In genomic region chr7:156889746-156890145, GRCh38 we compare ENCODE assay signal across 21 cellular contexts. TPM values are rescaled to one million over a fixed set of nuclear protein-coding genes. Genes with fewer than 3 reads are reported as not detected.
DNase-seq lines count a peak whose midpoint lies in the region; TF ChIP-seq lines count a peak whose summit lies in the region.
"Had no signal": no experiment of that assay in that cellular context is flagged by ENCODE, and none has a peak within 500 bp of the region (broad histone marks: within the 10 kb centered on the region; RNA-seq: fewer than 3 reads in every experiment).

No MANE protein-coding gene starts in this region.

- H3K27ac ChIP-seq in breast epithelium (no peak overlapping the region), HEK293 (ENCODE audit: extremely low read depth, low read depth, low read length) (no peak overlapping the region), testis (no peak overlapping the region), OCI-LY7 (ENCODE audit: low read depth, low read length, poor library complexity, severe bottlenecking) (no peak overlapping the region)
- H3K27ac ChIP-seq: A549, SJCRH30 had no signal

- 78 to 82% methylated on average over 4 of the region's 4 CpGs for WGBS in testis, 2 donors

- no peak overlapping the region for H3K4me2 ChIP-seq in OCI-LY7 (ENCODE audit: low read length)
- H3K4me2 ChIP-seq: A549 had no signal

- no peak for TF ChIP-seq CTCF in MCF 10A (IDR thresholded peaks at IDR 0.05; ENCODE audit: unreplicated experiment)
- TF ChIP-seq CTCF in breast epithelium (IDR thresholded peaks at IDR 0.05): no peak
- no peak for TF ChIP-seq CTCF in HEK293 (tag by site-specific recombination; IDR thresholded peaks at IDR 0.05)
- TF ChIP-seq CTCF in brain (conservative IDR thresholded peaks at IDR 0.05): no peak
- no peak for TF ChIP-seq CTCF in testis (IDR thresholded peaks at IDR 0.05)
- TF ChIP-seq CTCF in OCI-LY7 (conservative IDR thresholded peaks at IDR 0.05; ENCODE audit: low read length): no peak

- no peak overlapping the region for H3K4me3 Mint-ChIP-seq in MCF 10A (ENCODE audit: unreplicated experiment)
- H3K4me3 Mint-ChIP-seq in brain: peak overlapping the region in 4 of 5 experiments; percentile 21 to 80 (median 42)

- BruUV-seq in MCF 10A (replicated peaks; lab: Mats Ljungman, UMichigan) (no TSS peak), OCI-LY7 (replicated peaks; lab: Mats Ljungman, UMichigan) (no TSS peak)

- peaks cover 19% of the 10 kb centered on the region for H3K4me1 Mint-ChIP-seq in MCF 10A (ENCODE audit: insufficient read depth, unreplicated experiment)
- peaks cover 41% of the 10 kb centered on the region for H3K4me1 Mint-ChIP-seq in brain

- TF ChIP-seq POLR2A in breast epithelium (IDR thresholded peaks at IDR 0.05): no peak
- no peak for TF ChIP-seq POLR2A in testis (IDR thresholded peaks at IDR 0.05)

- H3K79me2 ChIP-seq in OCI-LY7 (ENCODE audit: insufficient read depth, low read depth, low read length): peaks cover 73% of the 10 kb centered on the region

- DNase-seq in MCF 10A (ENCODE audit: unreplicated experiment): no peak
- no peak for DNase-seq in breast epithelium (ENCODE audit: low spot score in 2 of 2)
- peak; percentile 36 for DNase-seq in testis
- no peak for DNase-seq in A172 (ENCODE audit: low spot score)
- DNase-seq in OCI-LY7 (ENCODE audit: low spot score): no peak
- DNase-seq in central memory CD4-positive, alpha-beta T cell: no peak
- DNase-seq: Caco-2; CD4-positive, CD25-positive, alpha-beta regulatory T cell; DND-41; H7; Karpas-422; MG63; NCI-H1092; NCI-H1436; NCI-H2227 treated with DMSO at 0.1 percent for 48 hours; NCI-H774 had no signal

- POLR2A ChIA-PET in MCF 10A (lab: Yijun Ruan, JAX) (interaction anchor here (0.6 kb wide), 1 partner anchor 8 kb away, joined by 3 read pairs; no protein-coding TSS in a partner anchor), HEK293 (lab: Yijun Ruan, JAX) (no interaction called here), OCI-LY7 (lab: Charles Lee) (no interaction called here)

- H3K27ac Mint-ChIP-seq in MCF 10A (ENCODE audit: low read depth, unreplicated experiment): peak overlapping the region; percentile 46
- no peak overlapping the region for H3K27ac Mint-ChIP-seq in brain
- H3K27ac Mint-ChIP-seq: CD4-positive, CD25-positive, alpha-beta regulatory T cell had no signal

- H3K4me3 ChIP-seq in breast epithelium (no peak overlapping the region), HEK293 (ENCODE audit: low read depth, low read length) (no peak overlapping the region), testis (no peak overlapping the region), OCI-LY7 (ENCODE audit: low read depth, low read length, poor library complexity, severe bottlenecking) (no peak overlapping the region)
- H3K4me3 ChIP-seq: A549, GM12878, MG63, SJCRH30 had no signal

- H3K9me3 Mint-ChIP-seq in MCF 10A (ENCODE audit: unreplicated experiment) (no peaks in the 10 kb centered on the region), brain (peaks cover 0 to 2% (median 0%) of the 10 kb centered on the region in 5 experiments)
- H3K9me3 Mint-ChIP-seq: CD4-positive, CD25-positive, alpha-beta regulatory T cell had no signal

- intact Hi-C loops in MCF 10A (cut with micrococcal nuclease) (loop anchor here (5.0 kb wide), 1 partner anchor 62 kb away; no protein-coding TSS in a partner anchor), breast epithelium (cut with DNase I; ENCODE audit: low total_unique reads) (no loop called here), testis (cut with DNase I; ENCODE audit: low total_unique reads) (no loop called here), OCI-LY7 (cut with micrococcal nuclease; ENCODE audit: unreplicated experiment) (no loop called here)

- H3K9me3 ChIP-seq in breast epithelium (no peaks in the 10 kb centered on the region), HEK293 (ENCODE audit: control insufficient read depth, insufficient read depth, low read depth, low read length) (no peaks in the 10 kb centered on the region), testis (no peaks in the 10 kb centered on the region), OCI-LY7 (ENCODE audit: low read length) (no peaks in the 10 kb centered on the region; the same call in 1 of the 2 replicates)
- H3K9me3 ChIP-seq: A549, MG63, SJCRH30 had no signal

- H3K27me3 ChIP-seq in breast epithelium: no peaks in the 10 kb centered on the region
- no peaks in the 10 kb centered on the region for H3K27me3 ChIP-seq in testis
- H3K27me3 ChIP-seq: MG63, SJCRH30 had no signal

- no peak overlapping the region for H2AFZ ChIP-seq in OCI-LY7 (ENCODE audit: low read length)

- CTCF ChIA-PET in MCF 10A (lab: Yijun Ruan, JAX): interaction anchor here (0.5 kb wide), 1 partner anchor 18 kb away, joined by 3 read pairs; no protein-coding TSS in a partner anchor
- CTCF ChIA-PET in HEK293 (lab: Yijun Ruan, JAX): no interaction called here
- CTCF ChIA-PET in OCI-LY7 (lab: Charles Lee; ENCODE audit: unreplicated experiment): no interaction called here

- H3K27me3 Mint-ChIP-seq in MCF 10A (ENCODE audit: insufficient read depth, unreplicated experiment) (no peaks in the 10 kb centered on the region), brain (peaks cover 9% of the 10 kb centered on the region)
- H3K27me3 Mint-ChIP-seq: CD4-positive, CD25-positive, alpha-beta regulatory T cell had no signal

- H3K4me1 ChIP-seq in breast epithelium (no peaks in the 10 kb centered on the region), HEK293 (ENCODE audit: control insufficient read depth, insufficient read depth, low read length) (peaks cover 3% of the 10 kb centered on the region; the same call in 1 of the 2 replicates), testis (peaks cover 8% of the 10 kb centered on the region), OCI-LY7 (ENCODE audit: insufficient read depth, low read length, poor library complexity, severe bottlenecking) (peaks cover 11% of the 10 kb centered on the region)
- H3K4me1 ChIP-seq: SJCRH30 had no signal

- no peaks in the 10 kb centered on the region for H3K36me3 ChIP-seq in breast epithelium
- no peaks in the 10 kb centered on the region for H3K36me3 ChIP-seq in HEK293 (ENCODE audit: control insufficient read depth in 2 of 2, insufficient read depth in 1 of 2, low read length in 2 of 2)
- no peaks in the 10 kb centered on the region for H3K36me3 ChIP-seq in testis (ENCODE audit: low read depth, missing control alignments)
- peaks cover 48% of the 10 kb centered on the region for H3K36me3 ChIP-seq in OCI-LY7 (ENCODE audit: insufficient read depth, low read length)
- H3K36me3 ChIP-seq: MG63 had no signal

- H3K36me3 Mint-ChIP-seq in MCF 10A (ENCODE audit: insufficient read depth, unreplicated experiment): peaks cover 14% of the 10 kb centered on the region
- peaks cover 38% of the 10 kb centered on the region for H3K36me3 Mint-ChIP-seq in brain

- 0 out of 2 replicates have a peak, but pooled peaks cover 3% of the 10 kb centered on the region for H4K20me1 ChIP-seq in OCI-LY7 (ENCODE audit: insufficient read depth, low read length)

- no peaks in the 10 kb centered on the region for H3K9me2 ChIP-seq in OCI-LY7 (ENCODE audit: insufficient read depth, low read length)

TF ChIP-seq in HEK293, 187 proteins besides CTCF, POLR2A, EP300 and RAD21:
- TF ChIP-seq ZXDB (tag by site-specific recombination; IDR thresholded peaks at IDR 0.05) (no peak), ZNF366 (tag by site-specific recombination; conservative IDR thresholded peaks at IDR 0.05) (no peak), ZNF155 (tag by site-specific recombination; IDR thresholded peaks at IDR 0.05) (no peak), KLF9 (tag by site-specific recombination; IDR thresholded peaks at IDR 0.05; ENCODE audit: low read depth) (no peak), SCRT2 (tag by site-specific recombination; IDR thresholded peaks at IDR 0.05) (peak; percentile 70)

RNA-seq across cellular contexts. Expression of gene LMBR1, which starts 3.2 kb away (rescaled TPM):
- total RNA-seq in MCF 10A (2022) (95.6 and 105 TPM in 2 replicates), breast epithelium (10 to 100 TPM; 69.0 to 90.6 (median 88.8) TPM), testis (100 to 1,000 TPM; 218 to 219 TPM), OCI-LY7 (2022) (114 and 116 TPM in 2 replicates)
- polyA plus RNA-seq in brain (ENCODE audit: insufficient read depth, low read depth, low replicate concordance) (30.5 TPM), testis (ENCODE audit: insufficient read depth, low read depth, low replicate concordance) (73.3 TPM)
- 47.2 and 60.4 TPM in 2 replicates for total RNA-seq in A172 (2014; rRNA removed; shearing (Covaris generic))
- total RNA-seq in OCI-LY7 (2014; rRNA removed; shearing (Covaris generic)): 91.1 and 136 TPM in 2 replicates

RNA-seq across cellular contexts. Expression of gene NOM1, which starts 59.8 kb away (rescaled TPM):
- 25.9 and 34.1 TPM in 2 replicates for total RNA-seq in MCF 10A (2022)
- total RNA-seq in breast epithelium: 10 to 100 TPM; 17.1 to 31.5 (median 25.2) TPM
- 4.8 TPM for polyA plus RNA-seq in brain (ENCODE audit: insufficient read depth, low read depth, low replicate concordance)
- 10 to 100 TPM; 42.8 to 47.1 TPM for total RNA-seq in testis
- polyA plus RNA-seq in testis (ENCODE audit: insufficient read depth, low read depth, low replicate concordance): 20.2 TPM
- 8.5 and 15.5 TPM in 2 replicates for total RNA-seq in A172 (2014; rRNA removed; shearing (Covaris generic))
- 40.2 and 43.8 TPM in 2 replicates for total RNA-seq in OCI-LY7 (2014; rRNA removed; shearing (Covaris generic))
- 59.9 and 65.9 TPM in 2 replicates for total RNA-seq in OCI-LY7 (2022)
